ENCODE assay signal across 14 cellular contexts in the genomic region with DNA sequence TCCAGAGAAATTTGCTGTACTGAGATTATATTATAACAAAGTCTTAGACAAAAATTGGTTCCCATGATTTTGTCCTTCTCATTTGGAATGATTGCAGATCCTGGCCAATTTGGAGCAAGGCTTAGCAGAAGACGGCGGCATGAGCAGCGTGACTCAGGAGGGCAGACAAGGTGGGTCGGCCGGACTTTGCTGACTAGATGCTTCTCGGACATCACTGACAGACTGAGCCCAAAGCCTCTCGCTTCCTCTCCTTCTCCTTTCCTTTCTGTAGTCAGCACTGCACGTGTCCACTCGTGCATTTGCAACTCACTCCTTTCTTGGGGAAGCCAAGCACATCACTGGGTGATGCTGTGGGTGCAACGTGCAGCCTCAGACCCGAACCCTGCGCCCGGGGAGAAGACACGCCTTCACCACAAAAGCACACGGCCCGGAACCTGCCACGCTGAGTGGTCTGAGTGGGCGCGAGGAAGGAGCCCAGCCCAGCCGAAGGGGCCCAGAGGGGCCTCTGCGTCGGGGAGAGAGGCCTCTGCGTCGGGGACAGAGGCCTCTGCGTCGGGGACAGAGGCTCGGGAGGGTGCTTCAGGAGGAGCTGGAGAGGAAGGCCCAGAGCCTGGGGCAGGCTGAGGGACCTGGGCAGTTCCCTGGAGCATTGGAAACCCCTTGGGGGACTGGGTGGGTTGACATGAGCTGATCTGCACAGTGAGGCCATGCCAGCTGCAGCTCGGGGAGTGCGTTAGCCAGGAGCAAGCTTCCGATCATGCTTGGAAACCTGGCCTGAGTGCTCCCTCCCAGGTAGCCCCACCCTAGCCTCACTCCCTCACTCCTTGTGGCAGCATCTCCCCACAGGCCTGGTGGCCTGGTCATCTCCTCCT.
"Had no signal": no experiment of that assay in that cellular context is flagged by ENCODE, and none has a peak within 500 bp of the region (broad histone marks: within the 10 kb centered on the region; RNA-seq: fewer than 3 reads in every experiment).

No MANE protein-coding gene starts in this region.

- H3K9me3 ChIP-seq: psoas muscle, transverse colon had no signal

- H3K9me3 Mint-ChIP-seq: activated CD4-positive, alpha-beta T cell treated with anti-CD3 and anti-CD28 coated beads, Interleukin-2, amount 10 ng/mL, durations not matched to agents 7 days and 5 days; activated T-helper 17 cell treated with anti-CD3 and anti-CD28 coated beads, Interleukin-2, amount 50 U/mL, for 72 hours; central memory CD8-positive, alpha-beta T cell; nephron; stimulated activated memory B cell treated with anti-CD40 and anti-IgM and Interleukin-4, amounts not matched to agents 10 μg/mL and 1 μg/mL and 100 μg/mL, for 72 hours had no signal

- H3K27ac ChIP-seq: psoas muscle, transverse colon had no signal

- ATAC-seq: activated T-helper 17 cell treated with anti-CD3 and anti-CD28 coated beads, Interleukin-2, amount 50 U/mL, for 72 hours; psoas muscle; stimulated activated memory B cell treated with anti-CD40 and anti-IgM and Interleukin-4, amounts not matched to agents 10 μg/mL and 1 μg/mL and 100 μg/mL, for 72 hours had no signal

- H3K4me1 Mint-ChIP-seq: activated T-helper 17 cell treated with anti-CD3 and anti-CD28 coated beads, Interleukin-2, amount 50 U/mL, for 72 hours had no signal

- H3K27me3 Mint-ChIP-seq: activated CD4-positive, alpha-beta T cell treated with anti-CD3 and anti-CD28 coated beads, Interleukin-2, amount 10 ng/mL, durations not matched to agents 7 days and 5 days; activated T-helper 17 cell treated with anti-CD3 and anti-CD28 coated beads, Interleukin-2, amount 50 U/mL, for 72 hours; central memory CD8-positive, alpha-beta T cell; stimulated activated memory B cell treated with anti-CD40 and anti-IgM and Interleukin-4, amounts not matched to agents 10 μg/mL and 1 μg/mL and 100 μg/mL, for 72 hours had no signal

- H3K4me3 ChIP-seq: psoas muscle, transverse colon had no signal

- H3K4me3 Mint-ChIP-seq: activated CD4-positive, alpha-beta T cell treated with anti-CD3 and anti-CD28 coated beads, Interleukin-2, amount 10 ng/mL, durations not matched to agents 7 days and 5 days; activated T-helper 17 cell treated with anti-CD3 and anti-CD28 coated beads, Interleukin-2, amount 50 U/mL, for 72 hours; central memory CD8-positive, alpha-beta T cell; nephron; stimulated activated memory B cell treated with anti-CD40 and anti-IgM and Interleukin-4, amounts not matched to agents 10 μg/mL and 1 μg/mL and 100 μg/mL, for 72 hours had no signal

- H3K27ac Mint-ChIP-seq: activated T-helper 17 cell treated with anti-CD3 and anti-CD28 coated beads, Interleukin-2, amount 50 U/mL, for 72 hours; nephron; stimulated activated memory B cell treated with anti-CD40 and anti-IgM and Interleukin-4, amounts not matched to agents 10 μg/mL and 1 μg/mL and 100 μg/mL, for 72 hours had no signal

- DNase-seq: activated CD4-positive, alpha-beta T cell treated with anti-CD3 and anti-CD28 coated beads, Interleukin-2, amount 10 ng/mL, durations not matched to agents 7 days and 5 days; activated CD4-positive, CD25-positive, alpha-beta regulatory T cell; activated naive CD4-positive, alpha-beta T cell treated with anti-CD3 and anti-CD28 coated beads, Interleukin-2, amount 50 U/mL, for 16 hours; cortex of kidney; effector CD8-positive, alpha-beta T cell; foreskin fibroblast; hypothalamus; kidney; transverse colon had no signal

- H3K27me3 ChIP-seq: transverse colon had no signal
